ENCODE assay signal across 11 cellular contexts in genomic region chr4:112069110-112069509, GRCh38.
"Had no signal": no experiment of that assay in that cellular context is flagged by ENCODE, and none has a peak within 500 bp of the region (broad histone marks: within the 10 kb centered on the region; RNA-seq: fewer than 3 reads in every experiment).

No MANE protein-coding gene starts in this region.

- H3K9ac ChIP-seq: parathyroid adenoma had no signal

- H3K4me1 ChIP-seq: body of pancreas, lower lobe of right lung, parathyroid adenoma had no signal

- H3K9me3 ChIP-seq: body of pancreas, lower lobe of right lung had no signal

- H3K36me3 ChIP-seq: lower lobe of right lung had no signal

- H3K4me3 ChIP-seq: body of pancreas, lower lobe of right lung, skin epidermis had no signal

- ATAC-seq: body of pancreas, lower lobe of right lung, T-helper 17 cell, WTC11 had no signal

- H3K79me2 ChIP-seq: parathyroid adenoma had no signal

- H3K27ac ChIP-seq: body of pancreas, lower lobe of right lung, parathyroid adenoma, skin epidermis had no signal

- H3K27me3 ChIP-seq: body of pancreas had no signal

- DNase-seq: activated CD4-positive, alpha-beta T cell treated with anti-CD3 and anti-CD28 coated beads, Interleukin-2, amount 10 ng/mL, durations not matched to agents 7 days and 5 days; activated CD8-positive, alpha-beta memory T cell treated with anti-CD3 and anti-CD28 coated beads for 24 hours; activated naive CD4-positive, alpha-beta T cell treated with Interleukin-2 at 50 U/mL for 16 hours; body of pancreas; hypothalamus; lower lobe of right lung; midbrain; T-helper 17 cell had no signal

- H2AFZ ChIP-seq: parathyroid adenoma had no signal
